ENCODE assay signal across 8 cellular contexts in genomic region chr1:235864965-235865525, GRCh38. TPM values are rescaled to one million over a fixed set of nuclear protein-coding genes. Genes with fewer than 3 reads are reported as not detected.
DNase-seq lines count a peak whose midpoint lies in the region; ATAC-seq, FAIRE-seq and TF ChIP-seq lines count a peak whose summit lies in the region.

No MANE protein-coding gene starts in this region.

- peak overlapping the region; percentile 99; the same call in 1 of the 2 replicates for H3K4me2 ChIP-seq in KMS-11

- H3K4me1 Mint-ChIP-seq in chondrocyte (ENCODE audit: low read depth) (peaks cover 32% of the 10 kb centered on the region), nephron progenitor cell (peaks cover 32% of the 10 kb centered on the region)

- DNase-seq in BJ (ENCODE audit: low read depth) (no peak), chondrocyte (ENCODE audit: low spot score) (no peak), nephron progenitor cell (no peak), H54 (ENCODE audit: insufficient read length, low spot score) (no peak), AG08396 (ENCODE audit: low spot score) (no peak)
- DNase-seq in stimulated activated naive CD4-positive, alpha-beta T cell treated with Interleukin-2 at 50 U/mL for 16 hours (lab: John Stamatoyannopoulos, UW), result no peak

- H3K4me3 Mint-ChIP-seq in chondrocyte (ENCODE audit: unreplicated experiment), result peak overlapping the region; percentile 53
- H3K4me3 Mint-ChIP-seq in nephron progenitor cell, result peak overlapping the region; percentile 52

- no peak for TF ChIP-seq POLR2A in H54 (IDR thresholded peaks at IDR 0.05; ENCODE audit: low read depth, low read length)

- H3K27me3 Mint-ChIP-seq in chondrocyte (ENCODE audit: low read depth) (no peaks in the 10 kb centered on the region), nephron progenitor cell (ENCODE audit: low read depth, poor library complexity) (peaks cover 39% of the 10 kb centered on the region)

- H3K9me3 Mint-ChIP-seq in chondrocyte (ENCODE audit: low read depth) (no peaks in the 10 kb centered on the region), nephron progenitor cell (no peaks in the 10 kb centered on the region)

- H3K27me3 ChIP-seq in BJ (ENCODE audit: control insufficient read depth, insufficient read depth, low read length), result no peaks in the 10 kb centered on the region
- no peaks in the 10 kb centered on the region for H3K27me3 ChIP-seq in KMS-11 (ENCODE audit: insufficient read depth, low read depth)

- CTCF ChIA-PET in BJ (lab: Yijun Ruan, JAX), result interaction anchor here (0.5 to 3.1 kb wide), 4 partner anchors 22 to 158 kb away, joined by 3 to 37 read pairs (median 5); no protein-coding TSS in a partner anchor

- no peaks in the 10 kb centered on the region for H3K36me3 Mint-ChIP-seq in chondrocyte (ENCODE audit: low read depth)
- no peaks in the 10 kb centered on the region for H3K36me3 Mint-ChIP-seq in nephron progenitor cell (ENCODE audit: low read depth)

- H3K27ac Mint-ChIP-seq in chondrocyte (ENCODE audit: unreplicated experiment) (peak overlapping the region; percentile 64), nephron progenitor cell (no peak overlapping the region)

- peaks cover 20% of the 10 kb centered on the region for H3K4me1 ChIP-seq in KMS-11 (ENCODE audit: low read depth, poor library complexity, severe bottlenecking)

- no peak overlapping the region for H3K9ac ChIP-seq in KMS-11

- H3K4me3 ChIP-seq in BJ (ENCODE audit: low read depth, low read length) (peak overlapping the region; percentile 15; the same call in 1 of the 2 replicates), KMS-11 (IDR thresholded peaks at IDR 0.05; ENCODE audit: insufficient read depth, low read depth, low read length) (no peak overlapping the region)

- no peak overlapping the region for H2AFZ ChIP-seq in KMS-11 (ENCODE audit: low read depth)

- H3K79me2 ChIP-seq in KMS-11 (ENCODE audit: insufficient read depth, low read depth), result no peaks in the 10 kb centered on the region

- H4K20me1 ChIP-seq in KMS-11 (ENCODE audit: insufficient read depth), result no peaks in the 10 kb centered on the region

- no peak for ATAC-seq in GM19035 (IDR thresholded peaks at IDR 0.05; ENCODE audit: unreplicated experiment)

- TF ChIP-seq CTCF in BJ (IDR thresholded peaks at IDR 0.05; ENCODE audit: insufficient read depth, low read depth, low read length) (no peak), KMS-11 (conservative IDR thresholded peaks at IDR 0.05; ENCODE audit: low read depth, low read length) (no peak), chondrocyte (IDR thresholded peaks at IDR 0.05) (no peak), nephron progenitor cell (IDR thresholded peaks at IDR 0.05) (no peak)

- POLR2A ChIA-PET in BJ (lab: Charles Lee), result interaction anchor here (0.6 to 1.6 kb wide), 2 partner anchors 15 to 106 kb away, joined by 5 to 7 read pairs; no protein-coding TSS in a partner anchor

- FAIRE-seq in H54 (lab: Jason Lieb, UNC), result no peak

- H3K27ac ChIP-seq in KMS-11, result no peak overlapping the region

- H3K36me3 ChIP-seq in BJ (ENCODE audit: control insufficient read depth, insufficient read depth, low read length) (no peaks in the 10 kb centered on the region), KMS-11 (ENCODE audit: insufficient read depth) (no peaks in the 10 kb centered on the region)

RNA-seq across cellular contexts. Expression of gene LYST, which starts 1.7 kb away (rescaled TPM):
- 7.2 and 9.5 TPM in 2 replicates for polyA plus RNA-seq in BJ (2011; rRNA removed)
- polyA minus RNA-seq in BJ (2011; rRNA and poly(A)+ RNA removed), result 14.8 and 17.8 TPM in 2 replicates
- total RNA-seq in chondrocyte, result 14.9 to 16.4 TPM (median 16.0 TPM) in 3 replicates
